In the genomic region with DNA sequence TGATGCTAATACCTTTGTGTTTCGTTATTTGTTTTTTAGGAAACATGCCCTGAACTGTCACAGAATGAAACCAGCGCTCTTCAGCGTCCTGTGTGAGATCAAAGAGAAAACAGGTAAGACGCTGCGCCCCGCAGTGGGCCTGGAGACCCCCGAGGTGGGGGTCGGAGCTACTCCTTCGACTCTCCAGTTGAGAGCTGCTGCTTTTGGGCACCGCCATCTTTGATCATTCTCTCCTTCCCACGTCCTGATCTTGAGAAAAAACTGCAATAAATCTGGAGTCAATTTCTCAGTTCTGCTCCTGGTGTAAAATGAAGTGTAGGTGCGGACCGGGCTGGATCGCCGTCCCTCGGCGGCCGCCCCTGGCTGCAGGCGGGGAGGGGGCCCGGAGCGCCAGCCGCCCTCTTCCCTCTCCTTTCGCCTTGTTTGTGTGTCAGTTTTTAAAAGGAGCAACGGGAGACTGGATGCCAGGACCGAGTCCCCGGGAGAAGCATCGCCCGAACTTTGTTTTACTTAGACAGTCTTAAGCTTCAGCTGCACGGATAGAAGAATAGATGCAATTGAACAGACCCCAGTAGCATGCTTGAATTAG, we compare ENCODE assay signal across 1 cellular context.
TF ChIP-seq lines count a peak whose summit lies in the region.

No MANE protein-coding gene starts in this region.

TF ChIP-seq in SK-N-SH, 30 proteins besides CTCF, POLR2A, EP300 and RAD21 (continued from another document):
- TF ChIP-seq, protein P1, sequence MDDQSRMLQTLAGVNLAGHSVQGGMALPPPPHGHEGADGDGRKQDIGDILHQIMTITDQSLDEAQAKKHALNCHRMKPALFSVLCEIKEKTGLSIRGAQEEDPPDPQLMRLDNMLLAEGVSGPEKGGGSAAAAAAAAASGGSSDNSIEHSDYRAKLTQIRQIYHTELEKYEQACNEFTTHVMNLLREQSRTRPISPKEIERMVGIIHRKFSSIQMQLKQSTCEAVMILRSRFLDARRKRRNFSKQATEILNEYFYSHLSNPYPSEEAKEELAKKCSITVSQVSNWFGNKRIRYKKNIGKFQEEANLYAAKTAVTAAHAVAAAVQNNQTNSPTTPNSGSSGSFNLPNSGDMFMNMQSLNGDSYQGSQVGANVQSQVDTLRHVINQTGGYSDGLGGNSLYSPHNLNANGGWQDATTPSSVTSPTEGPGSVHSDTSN (IDR thresholded peaks at IDR 0.05): no peak
- no peak for TF ChIP-seq ELF1 (IDR thresholded peaks at IDR 0.05)
- no peak for TF ChIP-seq CHD2 (IDR thresholded peaks at IDR 0.05; ENCODE audit: low read length, partially characterized antibody)
- no peak for TF ChIP-seq FOSL2 (IDR thresholded peaks at IDR 0.05; ENCODE audit: borderline replicate concordance, low read depth)
- TF ChIP-seq, protein P2, sequence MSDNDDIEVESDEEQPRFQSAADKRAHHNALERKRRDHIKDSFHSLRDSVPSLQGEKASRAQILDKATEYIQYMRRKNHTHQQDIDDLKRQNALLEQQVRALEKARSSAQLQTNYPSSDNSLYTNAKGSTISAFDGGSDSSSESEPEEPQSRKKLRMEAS (IDR thresholded peaks at IDR 0.05; ENCODE audit: low read depth): no peak
- no peak for TF ChIP-seq FOXJ3 (CRISPR knock-in tag; IDR thresholded peaks at IDR 0.05)
- TF ChIP-seq TEAD4 (IDR thresholded peaks at IDR 0.05; ENCODE audit: borderline replicate concordance, insufficient read depth): no peak
- TF ChIP-seq, protein P3, sequence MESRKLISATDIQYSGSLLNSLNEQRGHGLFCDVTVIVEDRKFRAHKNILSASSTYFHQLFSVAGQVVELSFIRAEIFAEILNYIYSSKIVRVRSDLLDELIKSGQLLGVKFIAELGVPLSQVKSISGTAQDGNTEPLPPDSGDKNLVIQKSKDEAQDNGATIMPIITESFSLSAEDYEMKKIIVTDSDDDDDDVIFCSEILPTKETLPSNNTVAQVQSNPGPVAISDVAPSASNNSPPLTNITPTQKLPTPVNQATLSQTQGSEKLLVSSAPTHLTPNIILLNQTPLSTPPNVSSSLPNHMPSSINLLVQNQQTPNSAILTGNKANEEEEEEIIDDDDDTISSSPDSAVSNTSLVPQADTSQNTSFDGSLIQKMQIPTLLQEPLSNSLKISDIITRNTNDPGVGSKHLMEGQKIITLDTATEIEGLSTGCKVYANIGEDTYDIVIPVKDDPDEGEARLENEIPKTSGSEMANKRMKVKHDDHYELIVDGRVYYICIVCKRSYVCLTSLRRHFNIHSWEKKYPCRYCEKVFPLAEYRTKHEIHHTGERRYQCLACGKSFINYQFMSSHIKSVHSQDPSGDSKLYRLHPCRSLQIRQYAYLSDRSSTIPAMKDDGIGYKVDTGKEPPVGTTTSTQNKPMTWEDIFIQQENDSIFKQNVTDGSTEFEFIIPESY (IDR thresholded peaks at IDR 0.05; ENCODE audit: borderline replicate concordance, low read depth): no peak
- TF ChIP-seq SMC3 (IDR thresholded peaks at IDR 0.05; ENCODE audit: low read depth, low read length): no peak
- no peak for TF ChIP-seq FOXM1 (IDR thresholded peaks at IDR 0.05; ENCODE audit: low read depth)
- TF ChIP-seq, protein P4, sequence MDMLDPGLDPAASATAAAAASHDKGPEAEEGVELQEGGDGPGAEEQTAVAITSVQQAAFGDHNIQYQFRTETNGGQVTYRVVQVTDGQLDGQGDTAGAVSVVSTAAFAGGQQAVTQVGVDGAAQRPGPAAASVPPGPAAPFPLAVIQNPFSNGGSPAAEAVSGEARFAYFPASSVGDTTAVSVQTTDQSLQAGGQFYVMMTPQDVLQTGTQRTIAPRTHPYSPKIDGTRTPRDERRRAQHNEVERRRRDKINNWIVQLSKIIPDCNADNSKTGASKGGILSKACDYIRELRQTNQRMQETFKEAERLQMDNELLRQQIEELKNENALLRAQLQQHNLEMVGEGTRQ (IDR thresholded peaks at IDR 0.05; ENCODE audit: borderline replicate concordance, low read depth, low read length): no peak
- TF ChIP-seq, protein P5, sequence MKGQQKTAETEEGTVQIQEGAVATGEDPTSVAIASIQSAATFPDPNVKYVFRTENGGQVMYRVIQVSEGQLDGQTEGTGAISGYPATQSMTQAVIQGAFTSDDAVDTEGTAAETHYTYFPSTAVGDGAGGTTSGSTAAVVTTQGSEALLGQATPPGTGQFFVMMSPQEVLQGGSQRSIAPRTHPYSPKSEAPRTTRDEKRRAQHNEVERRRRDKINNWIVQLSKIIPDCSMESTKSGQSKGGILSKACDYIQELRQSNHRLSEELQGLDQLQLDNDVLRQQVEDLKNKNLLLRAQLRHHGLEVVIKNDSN (IDR thresholded peaks at IDR 0.05; ENCODE audit: borderline replicate concordance, low read depth): no peak
- no peak for TF ChIP-seq NFIC (IDR thresholded peaks at IDR 0.05; ENCODE audit: borderline replicate concordance)
- TF ChIP-seq RCOR1 (IDR thresholded peaks at IDR 0.05; ENCODE audit: low read length): no peak
- TF ChIP-seq JUND (IDR thresholded peaks at IDR 0.05): no peak
- TF ChIP-seq, protein P6, sequence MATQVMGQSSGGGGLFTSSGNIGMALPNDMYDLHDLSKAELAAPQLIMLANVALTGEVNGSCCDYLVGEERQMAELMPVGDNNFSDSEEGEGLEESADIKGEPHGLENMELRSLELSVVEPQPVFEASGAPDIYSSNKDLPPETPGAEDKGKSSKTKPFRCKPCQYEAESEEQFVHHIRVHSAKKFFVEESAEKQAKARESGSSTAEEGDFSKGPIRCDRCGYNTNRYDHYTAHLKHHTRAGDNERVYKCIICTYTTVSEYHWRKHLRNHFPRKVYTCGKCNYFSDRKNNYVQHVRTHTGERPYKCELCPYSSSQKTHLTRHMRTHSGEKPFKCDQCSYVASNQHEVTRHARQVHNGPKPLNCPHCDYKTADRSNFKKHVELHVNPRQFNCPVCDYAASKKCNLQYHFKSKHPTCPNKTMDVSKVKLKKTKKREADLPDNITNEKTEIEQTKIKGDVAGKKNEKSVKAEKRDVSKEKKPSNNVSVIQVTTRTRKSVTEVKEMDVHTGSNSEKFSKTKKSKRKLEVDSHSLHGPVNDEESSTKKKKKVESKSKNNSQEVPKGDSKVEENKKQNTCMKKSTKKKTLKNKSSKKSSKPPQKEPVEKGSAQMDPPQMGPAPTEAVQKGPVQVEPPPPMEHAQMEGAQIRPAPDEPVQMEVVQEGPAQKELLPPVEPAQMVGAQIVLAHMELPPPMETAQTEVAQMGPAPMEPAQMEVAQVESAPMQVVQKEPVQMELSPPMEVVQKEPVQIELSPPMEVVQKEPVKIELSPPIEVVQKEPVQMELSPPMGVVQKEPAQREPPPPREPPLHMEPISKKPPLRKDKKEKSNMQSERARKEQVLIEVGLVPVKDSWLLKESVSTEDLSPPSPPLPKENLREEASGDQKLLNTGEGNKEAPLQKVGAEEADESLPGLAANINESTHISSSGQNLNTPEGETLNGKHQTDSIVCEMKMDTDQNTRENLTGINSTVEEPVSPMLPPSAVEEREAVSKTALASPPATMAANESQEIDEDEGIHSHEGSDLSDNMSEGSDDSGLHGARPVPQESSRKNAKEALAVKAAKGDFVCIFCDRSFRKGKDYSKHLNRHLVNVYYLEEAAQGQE (IDR thresholded peaks at IDR 0.05; ENCODE audit: low read depth, low read length): no peak
- TF ChIP-seq, protein P7, sequence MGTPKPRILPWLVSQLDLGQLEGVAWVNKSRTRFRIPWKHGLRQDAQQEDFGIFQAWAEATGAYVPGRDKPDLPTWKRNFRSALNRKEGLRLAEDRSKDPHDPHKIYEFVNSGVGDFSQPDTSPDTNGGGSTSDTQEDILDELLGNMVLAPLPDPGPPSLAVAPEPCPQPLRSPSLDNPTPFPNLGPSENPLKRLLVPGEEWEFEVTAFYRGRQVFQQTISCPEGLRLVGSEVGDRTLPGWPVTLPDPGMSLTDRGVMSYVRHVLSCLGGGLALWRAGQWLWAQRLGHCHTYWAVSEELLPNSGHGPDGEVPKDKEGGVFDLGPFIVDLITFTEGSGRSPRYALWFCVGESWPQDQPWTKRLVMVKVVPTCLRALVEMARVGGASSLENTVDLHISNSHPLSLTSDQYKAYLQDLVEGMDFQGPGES (IDR thresholded peaks at IDR 0.05; ENCODE audit: low read depth, low read length): no peak
- no peak for TF ChIP-seq SIN3A (IDR thresholded peaks at IDR 0.05; ENCODE audit: borderline replicate concordance, low read depth, low read length)
